8 cellular contexts compared by ENCODE assay signal in the genomic region with DNA sequence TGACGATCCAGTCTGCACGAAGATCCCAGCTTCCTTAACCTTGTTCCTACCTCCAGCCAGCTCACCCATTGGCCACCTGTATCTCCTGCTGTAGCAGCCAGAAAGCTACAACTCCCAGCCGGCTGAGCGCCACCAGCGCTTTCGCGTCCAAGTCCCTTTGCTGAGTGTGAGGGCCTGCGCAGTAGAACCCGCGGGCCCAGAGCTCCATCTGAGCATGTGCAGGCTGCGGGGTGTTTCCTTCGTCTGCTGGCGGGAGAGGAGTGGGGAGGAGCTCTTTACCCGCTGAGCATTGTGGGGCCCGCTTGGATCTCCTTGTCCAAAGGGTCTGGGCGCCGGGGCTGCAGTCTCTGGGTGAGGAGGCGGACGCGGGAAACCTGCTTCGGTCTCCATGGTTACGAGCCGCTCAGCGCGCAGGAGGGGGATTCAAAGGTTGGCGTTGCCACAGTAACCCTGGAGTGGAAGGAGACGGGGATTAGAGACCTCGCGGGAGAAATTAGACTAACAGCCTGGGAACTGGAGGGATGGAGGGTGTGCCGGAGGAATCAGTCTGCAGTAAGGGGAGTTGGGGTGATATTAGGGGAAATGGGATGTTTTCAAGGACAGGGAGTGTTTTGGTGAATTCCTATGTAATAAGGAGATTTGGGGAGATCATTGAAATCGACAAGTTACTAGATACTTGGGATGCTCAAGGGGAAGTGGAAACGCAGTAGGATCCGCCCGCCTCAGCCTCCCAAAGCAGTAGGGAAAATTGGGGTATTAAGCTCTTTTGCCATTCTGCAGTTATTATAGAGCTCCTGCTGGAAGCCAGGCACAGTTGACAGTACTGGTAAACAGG. TPM values are rescaled to one million over a fixed set of nuclear protein-coding genes. Genes with fewer than 3 reads are reported as not detected.
DNase-seq lines count a peak whose midpoint lies in the region; ATAC-seq and TF ChIP-seq lines count a peak whose summit lies in the region.

No MANE protein-coding gene starts in this region.

- no peak for TF ChIP-seq EP300 in Ishikawa (IDR thresholded peaks at IDR 0.05; ENCODE audit: borderline replicate concordance)

- peak overlapping the region; percentile 25 to 77 for H3K27ac ChIP-seq in esophagus (ENCODE audit: low read depth in 2 of 2, low read length in 1 of 2)
- H3K27ac ChIP-seq in mucosa of rectum (ENCODE audit: low read depth in 2 of 2, low read length in 2 of 2), result peak overlapping the region; percentile 56 to 61

- H3K27me3 ChIP-seq in esophagus (ENCODE audit: control insufficient read depth in 1 of 2, insufficient read depth in 2 of 2, low read length in 2 of 2) (no peaks in the 10 kb centered on the region), mucosa of rectum (ENCODE audit: control insufficient read depth in 2 of 2, insufficient read depth in 2 of 2, low read length in 2 of 2) (no peaks in the 10 kb centered on the region)

- peak; percentile 90 for ATAC-seq in GM21576 (IDR thresholded peaks at IDR 0.05; ENCODE audit: unreplicated experiment)

- H3K4me1 ChIP-seq in esophagus (ENCODE audit: control insufficient read depth in 2 of 2, insufficient read depth in 2 of 2, low read length in 1 of 2) (peaks cover 0 to 2% of the 10 kb centered on the region in 2 donors), mucosa of rectum (ENCODE audit: control insufficient read depth in 2 of 2, insufficient read depth in 2 of 2, low read length in 2 of 2) (peaks cover 8 to 10% of the 10 kb centered on the region in 2 donors)

- H3K36me3 ChIP-seq in esophagus (ENCODE audit: control insufficient read depth in 2 of 2, insufficient read depth in 2 of 2, low read length in 1 of 2) (no peaks in the 10 kb centered on the region), mucosa of rectum (ENCODE audit: control insufficient read depth in 2 of 2, insufficient read depth in 2 of 2, low read length in 2 of 2) (no peaks in the 10 kb centered on the region)

- DNase-seq in DMS114 treated with DMSO at 0.1 percent for 48 hours (lab: John Stamatoyannopoulos, UW; ENCODE audit: unreplicated experiment), result peak; percentile 86
- DNase-seq in OCI-M1 (lab: John Stamatoyannopoulos, UW), result peak; percentile 98
- peak; percentile 88 for DNase-seq in activated T-cell treated with anti-CD3 and anti-CD28 coated beads for 48 hours (ENCODE audit: low read depth)
- DNase-seq in stimulated activated CD8-positive, alpha-beta memory T cell treated with anti-CD3 and anti-CD28 coated beads, Interleukin-4, amount 100 ng/mL, for 4 hours (ENCODE audit: low read depth in 2 of 2, low spot score in 1 of 2), result peak; percentile 74 to 83

- H3K4me3 ChIP-seq in esophagus (ENCODE audit: low read depth in 1 of 2, low read length in 2 of 2), result peak overlapping the region; percentile 67 to 88
- H3K4me3 ChIP-seq in mucosa of rectum (ENCODE audit: low read length in 2 of 2), result peak overlapping the region; percentile 85 to 89

- no peaks in the 10 kb centered on the region for H3K9me3 ChIP-seq in esophagus (ENCODE audit: control insufficient read depth in 2 of 2, insufficient read depth in 1 of 2, low read depth in 1 of 2, low read length in 1 of 2)
- H3K9me3 ChIP-seq in mucosa of rectum (ENCODE audit: control insufficient read depth in 2 of 2, low read length in 2 of 2), result no peaks in the 10 kb centered on the region

- no peak for TF ChIP-seq RAD21 in Ishikawa (IDR thresholded peaks at IDR 0.05; ENCODE audit: low read depth)

- 0% methylated on average over 34 of the region's 34 CpGs for WGBS in esophagus, 2 donors

- peak overlapping the region; percentile 66 to 83 for H3K9ac ChIP-seq in mucosa of rectum (ENCODE audit: low read depth in 1 of 2, low read length in 2 of 2)

TF ChIP-seq in Ishikawa, 13 proteins besides CTCF, POLR2A, EP300 and RAD21:
- no peak for TF ChIP-seq TCF12 (IDR thresholded peaks at IDR 0.05; ENCODE audit: low read depth)
- TF ChIP-seq YY1 (IDR thresholded peaks at IDR 0.05; ENCODE audit: low read depth), result peak; percentile 67; the same call in 1 of the 2 replicates
- TF ChIP-seq TAF1 (IDR thresholded peaks at IDR 0.05; ENCODE audit: low read depth), result peak; percentile 80
- TF ChIP-seq EGR1 (IDR thresholded peaks at IDR 0.05), result 0 out of 2 replicates have a peak, but pooled peaks have one; percentile 16
- no peak for TF ChIP-seq ZBTB7A (IDR thresholded peaks at IDR 0.05; ENCODE audit: low read depth)
- TF ChIP-seq, protein P1, sequence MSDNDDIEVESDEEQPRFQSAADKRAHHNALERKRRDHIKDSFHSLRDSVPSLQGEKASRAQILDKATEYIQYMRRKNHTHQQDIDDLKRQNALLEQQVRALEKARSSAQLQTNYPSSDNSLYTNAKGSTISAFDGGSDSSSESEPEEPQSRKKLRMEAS (IDR thresholded peaks at IDR 0.05), result peak; percentile 85; the same call in 1 of the 2 replicates

RNA-seq across cellular contexts. Expression of a gene that starts 33.5 kb away (rescaled TPM):
- polyA plus RNA-seq in esophagus, result 1 to 10 TPM; 3.2 TPM

RNA-seq across cellular contexts. Expression of a gene that starts 33.9 kb away (rescaled TPM):
- polyA plus RNA-seq in esophagus, result 10 to 100 TPM; 31.2 to 53.3 TPM

RNA-seq across cellular contexts. Expression of a gene that starts 51.7 kb away (rescaled TPM):
- 10 to 100 TPM in 1 of 2 donors, 1 to 10 TPM in 1; 9.6 to 13.2 TPM for polyA plus RNA-seq in esophagus

Comparison
In these comparisons a context has a peak if more than half of its experiments do, and no peak if none do; other contexts are left out.
1. Peak in every context shown above with its lines: DNase-seq, ATAC-seq, H3K4me3 ChIP-seq and H3K27ac ChIP-seq.